In genomic region chr12:22569253-22569652, GRCh38 we compare ENCODE assay signal across 35 cellular contexts.
"Had no signal": no experiment of that assay in that cellular context is flagged by ENCODE, and none has a peak within 500 bp of the region (broad histone marks: within the 10 kb centered on the region; RNA-seq: fewer than 3 reads in every experiment).

No MANE protein-coding gene starts in this region.

- H3K27me3 ChIP-seq: adrenal gland, body of pancreas, colonic mucosa, esophagus squamous epithelium, gastroesophageal sphincter had no signal

- H3K27ac Mint-ChIP-seq: activated B cell treated with CpG ODN at 0.5 μM for 24 hours; activated CD4-positive, alpha-beta memory T cell treated with anti-CD3 and anti-CD28 coated beads for 36 hours; activated CD4-positive, alpha-beta T cell treated with anti-CD3 and anti-CD28 coated beads for 36 hours; activated CD4-positive, alpha-beta T cell treated with anti-CD3 and anti-CD28 coated beads, Interleukin-2, amount 10 ng/mL, durations not matched to agents 24 days and 14 days; activated CD8-positive, alpha-beta memory T cell treated with anti-CD3 and anti-CD28 coated beads, Interleukin-2, amount 10 ng/mL, durations not matched to agents 7 days and 5 days; activated CD8-positive, alpha-beta T cell treated with anti-CD3 and anti-CD28 coated beads, Interleukin-2, amount 10 ng/mL, durations not matched to agents 7 days and 5 days; activated naive CD4-positive, alpha-beta T cell treated with anti-CD3 and anti-CD28 coated beads for 36 hours; activated naive CD4-positive, alpha-beta T cell treated with anti-CD3 and anti-CD28 coated beads, Interleukin-2, amount 50 U/mL, for 24 hours; activated naive CD8-positive, alpha-beta T cell treated with anti-CD3 and anti-CD28 coated beads for 36 hours; activated naive CD8-positive, alpha-beta T cell treated with anti-CD3 and anti-CD28 coated beads, Interleukin-2, amount 50 U/mL, for 24 hours; activated T-helper 1 cell treated with anti-CD3 and anti-CD28 coated beads, Interleukin-12 subunit alpha, Interleukin-12 subunit beta, Interleukin-2, Interleukin-4 antibody, amounts not matched to agents 30 ng/mL and 10 ng/mL and 1 ng/mL, durations not matched to agents 14 hours and 24 hours and 36 hours; activated T-helper 2 cell treated with anti-CD3 and anti-CD28 coated beads, Interferon-gamma antibody, Interleukin-2, Interleukin-4, amounts not matched to agents 10 μg/mL and 5 μg/mL and 100 μg/mL, durations not matched to agents 14 hours and 24 hours and 36 hours; T-helper 17 cell; T-helper 2 cell treated with Interferon-gamma antibody and Interleukin-4, amounts not matched to agents 5 μg/mL and 100 μg/mL, for 36 hours had no signal

- H3K9me3 ChIP-seq: adrenal gland, colonic mucosa, esophagus squamous epithelium, gastroesophageal sphincter had no signal

- H3K36me3 ChIP-seq: adrenal gland, colonic mucosa, esophagus squamous epithelium, gastroesophageal sphincter, WERI-Rb-1 had no signal

- H3K27ac ChIP-seq: adrenal gland, body of pancreas, colonic mucosa, epithelial cell of prostate, esophagus squamous epithelium, gastroesophageal sphincter, WERI-Rb-1 had no signal

- FAIRE-seq: endometrium, endothelial cell of umbilical vein had no signal

- ATAC-seq: activated CD4-positive, alpha-beta T cell treated with anti-CD3 and anti-CD28 coated beads for 36 hours; activated CD8-positive, alpha-beta memory T cell treated with anti-CD3 and anti-CD28 coated beads, Interleukin-2, amount 10 ng/mL, durations not matched to agents 7 days and 5 days; activated CD8-positive, alpha-beta T cell treated with anti-CD3 and anti-CD28 coated beads, Interleukin-2, amount 10 ng/mL, durations not matched to agents 7 days and 5 days; activated naive CD8-positive, alpha-beta T cell treated with anti-CD3 and anti-CD28 coated beads, Interleukin-2, amount 50 U/mL, for 24 hours; body of pancreas; gastroesophageal sphincter; T-helper 17 cell had no signal

- H3K36me3 Mint-ChIP-seq: activated CD4-positive, alpha-beta memory T cell treated with anti-CD3 and anti-CD28 coated beads for 36 hours; activated CD8-positive, alpha-beta memory T cell treated with anti-CD3 and anti-CD28 coated beads, Interleukin-2, amount 10 ng/mL, durations not matched to agents 7 days and 5 days; activated naive CD4-positive, alpha-beta T cell treated with anti-CD3 and anti-CD28 coated beads, Interleukin-2, amount 50 U/mL, for 24 hours had no signal

- H3K4me1 ChIP-seq: adrenal gland, body of pancreas, esophagus squamous epithelium, gastroesophageal sphincter had no signal

- H3K9me3 Mint-ChIP-seq: activated B cell treated with CpG ODN at 0.5 μM for 24 hours; activated CD4-positive, alpha-beta memory T cell treated with anti-CD3 and anti-CD28 coated beads for 36 hours; activated CD4-positive, alpha-beta T cell treated with anti-CD3 and anti-CD28 coated beads, Interleukin-2, amount 10 ng/mL, durations not matched to agents 24 days and 14 days; activated naive CD4-positive, alpha-beta T cell treated with anti-CD3 and anti-CD28 coated beads for 36 hours; activated naive CD4-positive, alpha-beta T cell treated with anti-CD3 and anti-CD28 coated beads, Interleukin-2, amount 50 U/mL, for 24 hours; activated naive CD8-positive, alpha-beta T cell treated with anti-CD3 and anti-CD28 coated beads for 36 hours; activated naive CD8-positive, alpha-beta T cell treated with anti-CD3 and anti-CD28 coated beads, Interleukin-2, amount 50 U/mL, for 24 hours; activated T-helper 1 cell treated with anti-CD3 and anti-CD28 coated beads, Interleukin-12 subunit alpha, Interleukin-12 subunit beta, Interleukin-2, Interleukin-4 antibody, amounts not matched to agents 30 ng/mL and 10 ng/mL and 1 ng/mL, durations not matched to agents 14 hours and 24 hours and 36 hours; activated T-helper 2 cell treated with anti-CD3 and anti-CD28 coated beads, Interferon-gamma antibody, Interleukin-2, Interleukin-4, amounts not matched to agents 10 μg/mL and 5 μg/mL and 100 μg/mL, durations not matched to agents 14 hours and 24 hours and 36 hours; T-helper 2 cell treated with Interferon-gamma antibody and Interleukin-4, amounts not matched to agents 5 μg/mL and 100 μg/mL, for 36 hours had no signal

- H3K4me3 Mint-ChIP-seq: activated B cell treated with CpG ODN at 0.5 μM for 24 hours; activated CD4-positive, alpha-beta memory T cell treated with anti-CD3 and anti-CD28 coated beads for 36 hours; activated CD4-positive, alpha-beta T cell treated with anti-CD3 and anti-CD28 coated beads for 36 hours; activated CD4-positive, alpha-beta T cell treated with anti-CD3 and anti-CD28 coated beads, Interleukin-2, amount 10 ng/mL, durations not matched to agents 24 days and 14 days; activated CD8-positive, alpha-beta memory T cell treated with anti-CD3 and anti-CD28 coated beads, Interleukin-2, amount 10 ng/mL, durations not matched to agents 7 days and 5 days; activated CD8-positive, alpha-beta T cell treated with anti-CD3 and anti-CD28 coated beads, Interleukin-2, amount 10 ng/mL, durations not matched to agents 7 days and 5 days; activated naive CD4-positive, alpha-beta T cell treated with anti-CD3 and anti-CD28 coated beads for 36 hours; activated naive CD4-positive, alpha-beta T cell treated with anti-CD3 and anti-CD28 coated beads, Interleukin-2, amount 50 U/mL, for 24 hours; activated naive CD8-positive, alpha-beta T cell treated with anti-CD3 and anti-CD28 coated beads for 36 hours; activated naive CD8-positive, alpha-beta T cell treated with anti-CD3 and anti-CD28 coated beads, Interleukin-2, amount 50 U/mL, for 24 hours; activated T-helper 1 cell treated with anti-CD3 and anti-CD28 coated beads, Interleukin-12 subunit alpha, Interleukin-12 subunit beta, Interleukin-2, Interleukin-4 antibody, amounts not matched to agents 30 ng/mL and 10 ng/mL and 1 ng/mL, durations not matched to agents 14 hours and 24 hours and 36 hours; T-helper 17 cell; T-helper 2 cell treated with Interferon-gamma antibody and Interleukin-4, amounts not matched to agents 5 μg/mL and 100 μg/mL, for 36 hours had no signal

- H3K27me3 Mint-ChIP-seq: activated naive CD4-positive, alpha-beta T cell treated with anti-CD3 and anti-CD28 coated beads, Interleukin-2, amount 50 U/mL, for 24 hours; T-helper 17 cell had no signal

- H3K4me1 Mint-ChIP-seq: activated B cell treated with CpG ODN at 0.5 μM for 24 hours; activated CD4-positive, alpha-beta T cell treated with anti-CD3 and anti-CD28 coated beads for 36 hours; activated CD4-positive, alpha-beta T cell treated with anti-CD3 and anti-CD28 coated beads, Interleukin-2, amount 10 ng/mL, durations not matched to agents 24 days and 14 days; activated naive CD4-positive, alpha-beta T cell treated with anti-CD3 and anti-CD28 coated beads, Interleukin-2, amount 50 U/mL, for 24 hours; activated naive CD8-positive, alpha-beta T cell treated with anti-CD3 and anti-CD28 coated beads for 36 hours; activated naive CD8-positive, alpha-beta T cell treated with anti-CD3 and anti-CD28 coated beads, Interleukin-2, amount 50 U/mL, for 24 hours; T-helper 17 cell had no signal

- H3K4me3 ChIP-seq: adrenal gland, body of pancreas, colonic mucosa, esophagus squamous epithelium, gastroesophageal sphincter had no signal

- DNase-seq: activated B cell treated with CpG ODN at 0.5 μM for 24 hours; activated CD4-positive, alpha-beta memory T cell treated with anti-CD3 and anti-CD28 coated beads for 36 hours; activated CD4-positive, alpha-beta T cell treated with anti-CD3 and anti-CD28 coated beads for 36 hours; activated CD4-positive, alpha-beta T cell treated with anti-CD3 and anti-CD28 coated beads, Interleukin-2, amount 10 ng/mL, durations not matched to agents 24 days and 14 days; activated CD4-positive, CD25-positive, alpha-beta regulatory T cell treated with anti-CD3 and anti-CD28 coated beads, Interleukin-2, amount 50 U/mL, for 72 hours; activated CD8-positive, alpha-beta memory T cell treated with anti-CD3 and anti-CD28 coated beads, Interleukin-2, amount 10 ng/mL, durations not matched to agents 7 days and 5 days; activated CD8-positive, alpha-beta memory T cell treated with anti-CD3 and anti-CD28 coated beads, Interleukin-2, amount 50 U/mL, for 4 hours; activated CD8-positive, alpha-beta T cell treated with anti-CD3 and anti-CD28 coated beads, Interleukin-2, amount 10 ng/mL, durations not matched to agents 7 days and 5 days; activated effector memory CD4-positive, alpha-beta T cell treated with anti-CD3 and anti-CD28 coated beads, Interleukin-2, amount 50 U/mL, for 16 hours; activated naive CD4-positive, alpha-beta T cell treated with anti-CD3 and anti-CD28 coated beads for 36 hours; activated naive CD8-positive, alpha-beta T cell treated with anti-CD3 and anti-CD28 coated beads for 36 hours; activated naive CD8-positive, alpha-beta T cell treated with anti-CD3 and anti-CD28 coated beads, Interleukin-2, amount 50 U/mL, for 24 hours; activated T-cell treated with anti-CD3 and anti-CD28 coated beads, Interleukin-2, amount 50 U/mL, for 1 hour; activated T-cell treated with anti-CD3 and anti-CD28 coated beads, Interleukin-2, amount 50 U/mL, for 48 hours; adrenal gland; amygdala; aorta; body of pancreas; caudate nucleus; colonic mucosa; effector CD8-positive, alpha-beta T cell; esophagus squamous epithelium; foreskin melanocyte; T-helper 1 cell; T-helper 17 cell; T1000; WERI-Rb-1 had no signal
